Comparison of ENCODE assay signal across 1 cellular context in genomic region chr2:215435261-215435808, GRCh38.
A peak's percentile ranks its signal among the peaks of the same experiment; 100 is the strongest.
TF ChIP-seq lines count a peak whose summit lies in the region.

No MANE protein-coding gene starts in this region.

TF ChIP-seq in HepG2, 621 proteins besides CTCF, POLR2A, EP300 and RAD21 (continued from another document and continues in another):
- TF ChIP-seq SAP130 (CRISPR knock-in tag; IDR thresholded peaks at IDR 0.05; ENCODE audit: low read depth) (peak; percentile 50), ZNF20 (CRISPR knock-in tag; IDR thresholded peaks at IDR 0.05) (0 out of 2 replicates have a peak, but pooled peaks have one; percentile 64), FIP1L1 (IDR thresholded peaks at IDR 0.05; ENCODE audit: borderline replicate concordance, insufficient read depth, low read depth, low read length) (no peak; the same call in 1 of the 2 replicates), IRX3 (CRISPR knock-in tag; IDR thresholded peaks at IDR 0.05; ENCODE audit: borderline replicate concordance, low read depth) (peak; percentile 3; the same call in 1 of the 2 replicates), ZNF574 (CRISPR knock-in tag; IDR thresholded peaks at IDR 0.05) (peak; percentile 65; the same call in 1 of the 2 replicates), SNAPC4 (CRISPR knock-in tag; IDR thresholded peaks at IDR 0.05) (peak; percentile 51), MBNL3 (CRISPR knock-in tag; conservative IDR thresholded peaks at IDR 0.05) (no peak), RFX5 (IDR thresholded peaks at IDR 0.05; ENCODE audit: low read depth, low read length) (no peak), PHF20 (CRISPR knock-in tag; IDR thresholded peaks at IDR 0.05) (0 out of 2 replicates have a peak, but pooled peaks have one; percentile 17), ZC3H13 (CRISPR knock-in tag; IDR thresholded peaks at IDR 0.05) (peak; percentile 96; the same call in 1 of the 2 replicates), ZNF670 (CRISPR knock-in tag; IDR thresholded peaks at IDR 0.05; ENCODE audit: borderline replicate concordance) (no peak), PHF21A (CRISPR knock-in tag; IDR thresholded peaks at IDR 0.05) (peak; percentile 34; the same call in 1 of the 2 replicates), KLF9 (CRISPR knock-in tag; IDR thresholded peaks at IDR 0.05; ENCODE audit: low read depth) (no peak), ZNF614 (CRISPR knock-in tag; IDR thresholded peaks at IDR 0.05; ENCODE audit: borderline replicate concordance) (no peak), GTF3A (CRISPR knock-in tag; conservative IDR thresholded peaks at IDR 0.05) (0 out of 2 replicates have a peak, but pooled peaks have one; percentile 49), FOXK2 (IDR thresholded peaks at IDR 0.05) (no peak), TFDP2 (CRISPR knock-in tag; IDR thresholded peaks at IDR 0.05) (no peak; the same call in 1 of the 2 replicates), BHLHE40 (IDR thresholded peaks at IDR 0.05; ENCODE audit: low read length) (no peak), GFI1 (CRISPR knock-in tag; IDR thresholded peaks at IDR 0.05; ENCODE audit: borderline replicate concordance) (peak; percentile 59; the same call in 1 of the 2 replicates), ADNP (CRISPR knock-in tag; IDR thresholded peaks at IDR 0.05) (no peak), SP140L (CRISPR knock-in tag; IDR thresholded peaks at IDR 0.05; ENCODE audit: borderline replicate concordance) (peak; percentile 19; the same call in 1 of the 2 replicates), ASH2L (IDR thresholded peaks at IDR 0.05; ENCODE audit: insufficient read length, low read depth, low read length) (peak; percentile 53), GATAD2A (CRISPR knock-in tag; IDR thresholded peaks at IDR 0.05) (0 out of 2 replicates have a peak, but pooled peaks have one; percentile 7), DMTF1 (CRISPR knock-in tag; IDR thresholded peaks at IDR 0.05) (no peak), ZNF512B (CRISPR knock-in tag; IDR thresholded peaks at IDR 0.05; ENCODE audit: borderline replicate concordance) (peak; percentile 39; the same call in 1 of the 2 replicates), TCF12 (IDR thresholded peaks at IDR 0.05) (no peak), TCF12 (CRISPR knock-in tag; IDR thresholded peaks at IDR 0.05) (peak; percentile 83; the same call in 1 of the 2 replicates), TFAP4 (IDR thresholded peaks at IDR 0.05; ENCODE audit: borderline replicate concordance, low read depth) (peak; percentile 83), ZBTB10 (CRISPR knock-in tag; IDR thresholded peaks at IDR 0.05; ENCODE audit: borderline replicate concordance) (0 out of 2 replicates have a peak, but pooled peaks have one; percentile 10), SMYD3 (CRISPR knock-in tag; IDR thresholded peaks at IDR 0.05) (no peak), ZNF317 (CRISPR knock-in tag; IDR thresholded peaks at IDR 0.05) (peak; percentile 83), ZNF776 (CRISPR knock-in tag; IDR thresholded peaks at IDR 0.05) (peak; percentile 83; the same call in 1 of the 2 replicates), HCFC1 (IDR thresholded peaks at IDR 0.05; ENCODE audit: low read depth, low read length) (no peak), NCOA5 (CRISPR knock-in tag; IDR thresholded peaks at IDR 0.05) (no peak), MXD3 (CRISPR knock-in tag; IDR thresholded peaks at IDR 0.05) (no peak), ZFY (CRISPR knock-in tag; IDR thresholded peaks at IDR 0.05) (peak; percentile 27; the same call in 1 of the 2 replicates), ZNF790 (CRISPR knock-in tag; IDR thresholded peaks at IDR 0.05; ENCODE audit: borderline replicate concordance) (peak; percentile 83), ZNF816 (CRISPR knock-in tag; IDR thresholded peaks at IDR 0.05; ENCODE audit: borderline replicate concordance) (no peak), ZNF124 (CRISPR knock-in tag; IDR thresholded peaks at IDR 0.05) (no peak), ZNF674 (CRISPR knock-in tag; IDR thresholded peaks at IDR 0.05; ENCODE audit: low read depth) (no peak), SALL2 (CRISPR knock-in tag; IDR thresholded peaks at IDR 0.05) (0 out of 2 replicates have a peak, but pooled peaks have one; percentile 60), MXI1 (IDR thresholded peaks at IDR 0.05; ENCODE audit: borderline replicate concordance, low read depth, low read length) (peak; percentile 26; the same call in 1 of the 3 replicates), PBX3 (CRISPR knock-in tag; IDR thresholded peaks at IDR 0.05; ENCODE audit: borderline replicate concordance) (peak; percentile 11; the same call in 1 of the 2 replicates)
